In the genomic region with DNA sequence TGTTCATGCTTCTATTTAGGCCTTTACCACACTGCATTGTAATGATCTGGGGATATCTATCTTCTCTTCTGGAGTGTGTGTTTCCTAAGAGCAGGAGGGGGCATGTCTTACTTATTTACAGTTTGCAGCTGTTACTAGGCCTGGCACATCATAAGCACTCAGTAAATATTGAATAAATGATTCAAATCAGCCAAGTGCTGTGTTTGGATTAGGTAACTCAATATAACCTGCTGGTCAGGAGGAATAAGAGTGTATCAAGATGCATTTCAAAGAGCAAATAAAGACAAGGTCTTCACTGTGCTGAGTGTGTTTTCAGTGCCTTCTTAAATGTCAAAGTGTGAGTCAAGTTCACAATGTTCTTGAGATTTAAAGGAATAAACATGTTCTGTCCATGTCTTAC, we compare ENCODE assay signal across 32 cellular contexts.
DNase-seq lines count a peak whose midpoint lies in the region; ATAC-seq and TF ChIP-seq lines count a peak whose summit lies in the region.
"Had no signal": no experiment of that assay in that cellular context is flagged by ENCODE, and none has a peak within 500 bp of the region (broad histone marks: within the 10 kb centered on the region; RNA-seq: fewer than 3 reads in every experiment).

No MANE protein-coding gene starts in this region.

- no peak for TF ChIP-seq CTCF in body of pancreas (IDR thresholded peaks at IDR 0.05)

- H3K9me3 ChIP-seq in body of pancreas, result no peaks in the 10 kb centered on the region
- H3K9me3 ChIP-seq: esophagus muscularis mucosa, ovary, thyroid gland, vagina had no signal

- peaks cover 16% of the 10 kb centered on the region for H3K9me3 Mint-ChIP-seq in activated CD4-positive, alpha-beta T cell treated with anti-CD3 and anti-CD28 coated beads for 36 hours (ENCODE audit: low read depth)

- no peaks in the 10 kb centered on the region for H3K27me3 ChIP-seq in body of pancreas
- H3K27me3 ChIP-seq: esophagus muscularis mucosa, foreskin keratinocyte, heart right ventricle, ovary, thyroid gland, vagina had no signal

- ATAC-seq in body of pancreas, result peak; percentile 38
- ATAC-seq in activated CD4-positive, alpha-beta T cell treated with anti-CD3 and anti-CD28 coated beads for 36 hours, result no peak
- ATAC-seq in GM21717 (IDR thresholded peaks at IDR 0.05; ENCODE audit: unreplicated experiment), result no peak
- no peak for ATAC-seq in HG02588 (IDR thresholded peaks at IDR 0.05; ENCODE audit: unreplicated experiment)
- ATAC-seq: activated T-cell treated with anti-CD3 and anti-CD28 coated beads, Interleukin-2, amount 50 U/mL, for 72 hours; foreskin keratinocyte; heart right ventricle; mucosa of descending colon; natural killer cell treated with Interleukin-12 subunit alpha and Interleukin-12 subunit beta and Interleukin-15 and Interleukin-18, amount 100 ng/mL, for 72 hours; stimulated activated naive CD8-positive, alpha-beta T cell treated with anti-CD3 and anti-CD28 coated beads, Interleukin-15, amount 100 ng/mL, for 72 hours had no signal

- peaks cover 6% of the 10 kb centered on the region for H3K4me1 ChIP-seq in body of pancreas
- H3K4me1 ChIP-seq: esophagus muscularis mucosa, foreskin keratinocyte, heart right ventricle, thyroid gland, vagina had no signal

- H3K4me3 Mint-ChIP-seq in activated CD4-positive, alpha-beta T cell treated with anti-CD3 and anti-CD28 coated beads for 36 hours, result no peak overlapping the region
- H3K4me3 Mint-ChIP-seq: activated T-cell treated with anti-CD3 and anti-CD28 coated beads, Interleukin-2, amount 50 U/mL, for 72 hours; CD4-positive, CD25-positive, alpha-beta regulatory T cell; central memory CD8-positive, alpha-beta T cell; H9; natural killer cell treated with Interleukin-12 subunit alpha and Interleukin-12 subunit beta and Interleukin-15 and Interleukin-18, amount 100 ng/mL, for 72 hours; stimulated activated naive CD8-positive, alpha-beta T cell treated with anti-CD3 and anti-CD28 coated beads, Interleukin-15, amount 100 ng/mL, for 72 hours had no signal

- no peak overlapping the region for H3K27ac Mint-ChIP-seq in activated CD4-positive, alpha-beta T cell treated with anti-CD3 and anti-CD28 coated beads for 36 hours
- H3K27ac Mint-ChIP-seq: activated T-cell treated with anti-CD3 and anti-CD28 coated beads, Interleukin-2, amount 50 U/mL, for 72 hours; CD4-positive, CD25-positive, alpha-beta regulatory T cell; H9; natural killer cell treated with Interleukin-12 subunit alpha and Interleukin-12 subunit beta and Interleukin-15 and Interleukin-18, amount 100 ng/mL, for 72 hours; stimulated activated naive CD8-positive, alpha-beta T cell treated with anti-CD3 and anti-CD28 coated beads, Interleukin-15, amount 100 ng/mL, for 72 hours had no signal

- H3K36me3 Mint-ChIP-seq in activated CD4-positive, alpha-beta T cell treated with anti-CD3 and anti-CD28 coated beads for 36 hours (ENCODE audit: low read depth), result no peaks in the 10 kb centered on the region
- H3K36me3 Mint-ChIP-seq: CD4-positive, CD25-positive, alpha-beta regulatory T cell had no signal

- POLR2A ChIA-PET in activated CD4-positive, alpha-beta T cell treated with anti-CD3 and anti-CD28 coated beads for 36 hours (lab: Charles Lee), result no interaction called here

- no peaks in the 10 kb centered on the region for H3K4me1 Mint-ChIP-seq in activated CD4-positive, alpha-beta T cell treated with anti-CD3 and anti-CD28 coated beads for 36 hours
- H3K4me1 Mint-ChIP-seq: CD4-positive, CD25-positive, alpha-beta regulatory T cell; central memory CD8-positive, alpha-beta T cell; H9; stimulated activated naive CD8-positive, alpha-beta T cell treated with anti-CD3 and anti-CD28 coated beads, Interleukin-15, amount 100 ng/mL, for 72 hours had no signal

- H3K4me3 ChIP-seq in body of pancreas, result no peak overlapping the region
- H3K4me3 ChIP-seq: esophagus muscularis mucosa, heart right ventricle, mucosa of descending colon, ovary, PC-9, skin epidermis, thyroid gland, vagina had no signal

- intact Hi-C loops in body of pancreas (cut with DNase I), result no loop called here
- intact Hi-C loops in activated CD4-positive, alpha-beta T cell treated with anti-CD3 and anti-CD28 coated beads for 36 hours (cut with DNase I, micrococcal nuclease), result no loop called here

- DNase-seq in NCI-H1417 (lab: John Stamatoyannopoulos, UW) (peak in 2 of 3 experiments; percentile 56 to 81), NCI-H1417 treated with DMSO at 0.1 percent for 48 hours (lab: John Stamatoyannopoulos, UW) (no peak), NCI-H146 (lab: John Stamatoyannopoulos, UW) (peak; percentile 85), NCI-H510A (lab: John Stamatoyannopoulos, UW) (peak; percentile 39), body of pancreas (no peak)
- DNase-seq in activated CD4-positive, alpha-beta T cell treated with anti-CD3 and anti-CD28 coated beads for 36 hours, result no peak
- DNase-seq: activated CD4-positive, alpha-beta T cell treated with anti-CD3 and anti-CD28 coated beads, Interleukin-2, amount 50 U/mL, for 4 hours; activated CD4-positive, CD25-positive, alpha-beta regulatory T cell; activated naive CD4-positive, alpha-beta T cell; activated T-cell treated with anti-CD3 and anti-CD28 coated beads, Interleukin-2, amount 50 U/mL, for 72 hours; CD4-positive, CD25-positive, alpha-beta regulatory T cell; dermis blood vessel endothelial cell; foreskin keratinocyte; H9; heart right ventricle; mucosa of descending colon; NK-92 treated with Interleukin-12 subunit alpha and Interleukin-12 subunit beta, amount 100 ng/mL, for 24 hours; ovary; PC-9; retina; SIG-M5; stimulated activated CD8-positive, alpha-beta memory T cell treated with anti-CD3 and anti-CD28 coated beads, Interleukin-4, amount 100 ng/mL, for 48 hours; stimulated activated naive CD8-positive, alpha-beta T cell treated with anti-CD3 and anti-CD28 coated beads, Interleukin-15, amount 100 ng/mL, for 72 hours; thyroid gland had no signal

- H3K27ac ChIP-seq in body of pancreas, result no peak overlapping the region
- H3K27ac ChIP-seq: 22Rv1, esophagus muscularis mucosa, foreskin keratinocyte, heart right ventricle, ovary, PC-9, skin epidermis, thyroid gland, vagina had no signal

- TF ChIP-seq POLR2A in body of pancreas (IDR thresholded peaks at IDR 0.05), result no peak

- H3K36me3 ChIP-seq in body of pancreas (replicated peaks in 1 of 2; ENCODE audit: insufficient read depth in 1 of 2, low read depth in 2 of 2), result no peaks in the 10 kb centered on the region
- H3K36me3 ChIP-seq: esophagus muscularis mucosa, heart right ventricle, ovary, thyroid gland, vagina had no signal

- CTCF ChIA-PET in activated CD4-positive, alpha-beta T cell treated with anti-CD3 and anti-CD28 coated beads for 36 hours (lab: Charles Lee), result no interaction called here

- H3K27me3 Mint-ChIP-seq in activated CD4-positive, alpha-beta T cell treated with anti-CD3 and anti-CD28 coated beads for 36 hours, result no peaks in the 10 kb centered on the region
- H3K27me3 Mint-ChIP-seq: CD4-positive, CD25-positive, alpha-beta regulatory T cell; central memory CD8-positive, alpha-beta T cell; natural killer cell treated with Interleukin-12 subunit alpha and Interleukin-12 subunit beta and Interleukin-15 and Interleukin-18, amount 100 ng/mL, for 72 hours; stimulated activated naive CD8-positive, alpha-beta T cell treated with anti-CD3 and anti-CD28 coated beads, Interleukin-15, amount 100 ng/mL, for 72 hours had no signal

Comparison
In these comparisons a context has a peak if more than half of its experiments do, and no peak if none do; other contexts are left out.
1. DNase-seq: peak in NCI-H1417 (2 of 3), NCI-H146 (single experiment) and NCI-H510A (single experiment); none in NCI-H1417 treated with DMSO at 0.1 percent for 48 hours (single experiment), body of pancreas (0 of 4) and activated CD4-positive, alpha-beta T cell treated with anti-CD3 and anti-CD28 coated beads for 36 hours (single experiment).